In the genomic region with DNA sequence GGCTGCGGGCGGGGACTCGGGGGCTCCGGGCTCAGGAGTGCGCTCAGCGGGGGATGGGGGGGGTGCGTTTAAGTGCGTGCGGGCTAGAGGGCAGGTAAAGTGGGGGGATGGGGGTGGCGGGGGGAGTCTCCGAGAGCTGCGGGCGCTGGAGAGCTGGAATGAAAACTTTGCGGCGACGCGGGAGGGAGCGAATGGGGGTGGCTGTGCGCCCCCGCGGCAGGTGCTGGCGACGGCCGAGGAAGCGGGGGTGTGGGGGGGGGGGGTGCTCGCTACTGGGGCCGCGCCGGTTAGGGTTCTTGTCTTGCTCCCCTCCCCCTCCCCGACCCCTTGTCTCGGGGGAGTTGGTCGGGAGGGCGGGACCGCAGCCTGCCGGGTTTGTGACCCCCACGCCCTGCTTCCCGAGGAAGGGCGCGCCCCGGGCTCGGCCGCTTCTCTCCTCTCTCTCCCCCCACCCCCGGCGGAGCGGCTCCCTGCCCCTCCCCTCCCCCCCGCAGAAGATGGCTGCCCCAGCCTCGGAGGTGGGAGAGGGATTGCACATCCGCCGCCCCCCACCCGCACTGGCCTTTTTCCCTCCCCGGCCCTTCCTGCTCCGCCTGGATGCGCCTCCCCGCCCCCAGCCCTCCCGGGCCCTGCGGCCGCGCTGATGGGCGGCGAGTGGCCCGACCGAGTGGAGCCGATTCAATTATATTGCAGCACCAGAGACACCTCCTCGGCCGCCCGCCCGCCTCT, we compare ENCODE assay signal across 1 cellular context.
TF ChIP-seq lines count a peak whose summit lies in the region.

No MANE protein-coding gene starts in this region.

TF ChIP-seq in endothelial cell of umbilical vein, 7 proteins besides CTCF, POLR2A, EP300 and RAD21 (continued from another document):
- TF ChIP-seq GATA2 (IDR thresholded peaks at IDR 0.05; ENCODE audit: insufficient read depth, insufficient read length, low read depth, low read length) (no peak), JUN (IDR thresholded peaks at IDR 0.05; ENCODE audit: borderline replicate concordance, insufficient read depth, insufficient read length, low read depth) (no peak), POLR2AphosphoS5 (IDR thresholded peaks at IDR 0.05; ENCODE audit: insufficient read depth, low read depth, low read length) (no peak)
TF ChIP-seq in endothelial cell of umbilical vein: peak in this region for 0.
